Comparison of ENCODE assay signal across 34 cellular contexts in genomic region chr1:37058424-37058988, GRCh38. TPM values are rescaled to one million over a fixed set of nuclear protein-coding genes. Genes with fewer than 3 reads are reported as not detected.
"Had no signal": no experiment of that assay in that cellular context is flagged by ENCODE, and none has a peak within 500 bp of the region (broad histone marks: within the 10 kb centered on the region; RNA-seq: fewer than 3 reads in every experiment).

No MANE protein-coding gene starts in this region.

- H3K27me3 ChIP-seq: ascending aorta, cardiac muscle cell, colonic mucosa had no signal

- ATAC-seq: activated CD4-positive, alpha-beta T cell treated with anti-CD3 and anti-CD28 coated beads for 36 hours; activated CD4-positive, CD25-positive, alpha-beta regulatory T cell treated with anti-CD3 and anti-CD28 coated beads, Interleukin-2, amount 50 U/mL, for 24 hours; activated CD8-positive, alpha-beta memory T cell treated with anti-CD3 and anti-CD28 coated beads, Interleukin-2, amount 10 ng/mL, durations not matched to agents 7 days and 5 days; activated CD8-positive, alpha-beta T cell treated with anti-CD3 and anti-CD28 coated beads, Interleukin-2, amount 10 ng/mL, durations not matched to agents 7 days and 5 days; activated naive CD8-positive, alpha-beta T cell treated with anti-CD3 and anti-CD28 coated beads, Interleukin-2, amount 50 U/mL, for 24 hours; WTC11 had no signal

- H3K9me3 ChIP-seq: ascending aorta, colonic mucosa had no signal

- DNase-seq: activated CD4-positive, alpha-beta memory T cell treated with anti-CD3 and anti-CD28 coated beads, Interleukin-2, amount 10 ng/mL, durations not matched to agents 7 days and 5 days; activated CD4-positive, alpha-beta T cell treated with anti-CD3 and anti-CD28 coated beads for 1 hour; activated CD4-positive, alpha-beta T cell treated with anti-CD3 and anti-CD28 coated beads for 36 hours; activated CD4-positive, alpha-beta T cell treated with anti-CD3 and anti-CD28 coated beads for 48 hours; activated CD4-positive, alpha-beta T cell treated with anti-CD3 and anti-CD28 coated beads, Interleukin-2, amount 10 ng/mL, durations not matched to agents 7 days and 5 days; activated CD4-positive, alpha-beta T cell treated with anti-CD3 and anti-CD28 coated beads, Interleukin-2, amount 50 U/mL, for 48 hours; activated CD4-positive, CD25-positive, alpha-beta regulatory T cell; activated CD8-positive, alpha-beta memory T cell treated with anti-CD3 and anti-CD28 coated beads for 24 hours; activated CD8-positive, alpha-beta memory T cell treated with anti-CD3 and anti-CD28 coated beads, Interleukin-2, amount 10 ng/mL, durations not matched to agents 7 days and 5 days; activated CD8-positive, alpha-beta memory T cell treated with anti-CD3 and anti-CD28 coated beads, Interleukin-2, amount 50 U/mL, for 48 hours; activated CD8-positive, alpha-beta T cell treated with anti-CD3 and anti-CD28 coated beads, Interleukin-2, amount 10 ng/mL, durations not matched to agents 7 days and 5 days; activated effector memory CD4-positive, alpha-beta T cell treated with Interleukin-2 at 50 U/mL for 16 hours; activated gamma-delta T cell; activated naive CD4-positive, alpha-beta T cell treated with anti-CD3 and anti-CD28 coated beads, Interleukin-2, amount 10 ng/mL, durations not matched to agents 7 days and 5 days; activated naive CD4-positive, alpha-beta T cell treated with Interleukin-2 at 50 U/mL for 16 hours; activated naive CD8-positive, alpha-beta T cell treated with anti-CD3 and anti-CD28 coated beads, Interleukin-2, amount 10 ng/mL, durations not matched to agents 7 days and 5 days; activated naive CD8-positive, alpha-beta T cell treated with anti-CD3 and anti-CD28 coated beads, Interleukin-2, amount 50 U/mL, for 24 hours; activated T-cell treated with anti-CD3 and anti-CD28 coated beads, Interleukin-2, amount 50 U/mL, for 24 hours; activated T-cell treated with anti-CD3 and anti-CD28 coated beads, Interleukin-2, amount 50 U/mL, for 48 hours; amygdala; anterior cingulate cortex; caudate nucleus; cerebellar nuclear complex; colonic mucosa; T-helper 2 cell; T-helper 9 cell; WERI-Rb-1 had no signal

- H3K36me3 ChIP-seq: ascending aorta, cardiac muscle cell, colonic mucosa, WERI-Rb-1 had no signal

- H3K4me1 ChIP-seq: ascending aorta, colonic mucosa had no signal

- H3K27ac ChIP-seq: ascending aorta, cardiac muscle cell, colonic mucosa, WERI-Rb-1 had no signal

- H3K4me3 ChIP-seq: ascending aorta, cardiac muscle cell, colonic mucosa had no signal

- FAIRE-seq: TTC549 had no signal

RNA-seq across cellular contexts. Expression of gene GRIK3, which starts 24.2 kb away (rescaled TPM):
- total RNA-seq: activated CD4-positive, alpha-beta memory T cell treated with anti-CD3 and anti-CD28 coated beads, Interleukin-2, amount 10 ng/mL, durations not matched to agents 7 days and 5 days; activated CD4-positive, alpha-beta T cell treated with anti-CD3 and anti-CD28 coated beads for 36 hours; activated CD4-positive, alpha-beta T cell treated with anti-CD3 and anti-CD28 coated beads, Interleukin-2, amount 10 ng/mL, durations not matched to agents 7 days and 5 days; activated CD8-positive, alpha-beta memory T cell treated with anti-CD3 and anti-CD28 coated beads, Interleukin-2, amount 10 ng/mL, durations not matched to agents 7 days and 5 days; activated CD8-positive, alpha-beta T cell treated with anti-CD3 and anti-CD28 coated beads, Interleukin-2, amount 10 ng/mL, durations not matched to agents 7 days and 5 days; activated naive CD8-positive, alpha-beta T cell treated with anti-CD3 and anti-CD28 coated beads, Interleukin-2, amount 10 ng/mL, durations not matched to agents 7 days and 5 days; activated T-helper 2 cell treated with anti-CD3 and anti-CD28 coated beads, Interferon-gamma antibody, Interleukin-2, Interleukin-4, amounts not matched to agents 10 μg/mL and 5 μg/mL and 100 μg/mL, durations not matched to agents 14 hours and 24 hours and 36 hours; chondrocyte had no signal
- polyA plus RNA-seq: cardiac muscle cell had no signal
